In the genomic region with DNA sequence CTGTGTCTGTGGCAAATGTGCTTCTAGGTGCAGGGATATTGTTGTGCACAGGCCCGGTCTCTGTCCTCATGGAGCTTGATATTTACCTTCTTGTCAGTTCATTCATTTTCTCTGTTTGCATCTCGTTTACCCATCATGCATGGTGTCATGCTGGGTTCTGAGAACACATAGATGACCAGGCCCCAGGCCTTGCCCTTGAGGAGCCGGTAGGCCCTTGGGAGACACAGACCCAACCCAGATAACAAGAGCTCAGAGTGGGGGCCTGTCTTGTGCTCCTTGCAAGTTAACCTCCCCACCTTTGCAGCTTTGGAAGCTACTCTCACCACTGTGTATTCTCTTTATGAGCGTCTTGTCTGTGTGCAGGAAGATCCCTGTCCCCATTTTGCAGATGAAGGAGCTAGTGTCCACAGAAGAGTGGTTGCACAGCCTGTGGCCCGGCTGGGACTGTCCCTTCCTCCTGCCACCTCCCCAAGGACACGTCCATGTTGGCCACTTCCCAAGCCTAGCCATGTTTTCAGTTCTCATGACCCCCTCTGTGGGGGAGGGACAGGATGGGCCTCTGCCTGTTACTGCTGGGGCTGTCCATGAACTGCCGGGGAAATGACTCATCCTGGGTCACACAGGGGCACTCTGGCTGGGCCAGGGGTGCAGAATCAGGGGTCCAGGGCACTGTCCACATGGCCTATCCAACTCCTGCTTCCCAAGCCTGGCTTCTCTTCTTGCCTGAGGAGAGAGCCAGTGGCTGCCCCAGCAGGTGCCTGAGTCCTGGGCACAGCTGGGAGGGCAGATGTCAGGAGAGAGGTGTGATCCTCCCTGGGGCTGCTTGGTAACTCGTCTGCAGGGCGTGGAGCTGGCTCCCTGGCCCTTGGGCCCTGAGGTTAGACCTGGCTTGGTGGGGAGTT, we compare ENCODE assay signal across 9 cellular contexts. TPM values are rescaled to one million over a fixed set of nuclear protein-coding genes. Genes with fewer than 3 reads are reported as not detected.
DNase-seq lines count a peak whose midpoint lies in the region; ATAC-seq, FAIRE-seq and TF ChIP-seq lines count a peak whose summit lies in the region.
"Had no signal": no experiment of that assay in that cellular context is flagged by ENCODE, and none has a peak within 500 bp of the region (broad histone marks: within the 10 kb centered on the region; RNA-seq: fewer than 3 reads in every experiment).

No MANE protein-coding gene starts in this region.

- no peak for ATAC-seq in naive thymus-derived CD8-positive, alpha-beta T cell
- no peak for ATAC-seq in GM21529 (IDR thresholded peaks at IDR 0.05; ENCODE audit: unreplicated experiment)

- H3K4me1 Mint-ChIP-seq in naive thymus-derived CD8-positive, alpha-beta T cell = peaks cover 13 to 37% (median 33%) of the 10 kb centered on the region in 4 donors

- H3K9me3 ChIP-seq in BLaER1 treated with 17β-estradiol and CSF1 and Interleukin-3, amounts not matched to agents 10 nM and 100 nM (replicated peaks in 1 of 11) = no peaks in the 10 kb centered on the region
- H3K9me3 ChIP-seq in endothelial cell of umbilical vein (replicated peaks; ENCODE audit: control insufficient read depth, insufficient read depth, low read length) = no peaks in the 10 kb centered on the region

- H3K4me3 Mint-ChIP-seq in naive thymus-derived CD8-positive, alpha-beta T cell = peak overlapping the region in 2 of 10 donors; percentile 60 to 65

- CTCF ChIA-PET in endothelial cell of umbilical vein (lab: Charles Lee) = interaction anchor here (0.7 to 1.5 kb wide), 8 partner anchors 10 to 87 kb away, joined by 3 to 6 read pairs (median 4); no protein-coding TSS in a partner anchor

- DNase-seq in OCI-M1 (lab: John Stamatoyannopoulos, UW) (peak; percentile 55), endothelial cell of umbilical vein (ENCODE audit: low read depth, low spot score) (peak; percentile 63), NCI-H187 treated with DMSO at 0.1 percent for 48 hours (lab: John Stamatoyannopoulos, UW) (no peak), mucosa of gallbladder (ENCODE audit: low spot score) (no peak)
- peak in 1 of 10 donors; percentile 54 for DNase-seq in naive thymus-derived CD8-positive, alpha-beta T cell
- DNase-seq in activated CD8-positive, alpha-beta memory T cell treated with anti-CD3 and anti-CD28 coated beads, Interleukin-2, amount 50 U/mL, for 48 hours = no peak
- DNase-seq: NCI-H1417 treated with DMSO at 0.1 percent for 48 hours had no signal

- peaks cover 0 to 27% (median 4%) of the 10 kb centered on the region in 11 experiments; a peak in 8 of 22 replicates for H3K36me3 ChIP-seq in BLaER1 treated with 17β-estradiol and CSF1 and Interleukin-3, amounts not matched to agents 10 nM and 100 nM
- H3K36me3 ChIP-seq in endothelial cell of umbilical vein (ENCODE audit: control insufficient read depth in 2 of 2, extremely low read depth in 1 of 2, insufficient read depth in 2 of 2, low read length in 2 of 2) = peaks cover 0 to 2% of the 10 kb centered on the region in 2 experiments

- H4K20me1 ChIP-seq in BLaER1 treated with 17β-estradiol and CSF1 and Interleukin-3, amounts not matched to agents 10 nM and 100 nM = peaks cover 22 to 74% (median 50%) of the 10 kb centered on the region in 11 experiments; a peak in 21 of 22 replicates
- H4K20me1 ChIP-seq in endothelial cell of umbilical vein (replicated peaks; ENCODE audit: control insufficient read depth, extremely low read depth, insufficient read depth, low read length) = no peaks in the 10 kb centered on the region

- peaks cover 61 to 79% (median 69%) of the 10 kb centered on the region in 10 experiments for H3K4me1 ChIP-seq in BLaER1 treated with 17β-estradiol and CSF1 and Interleukin-3, amounts not matched to agents 10 nM and 100 nM
- peaks cover 29% of the 10 kb centered on the region for H3K4me1 ChIP-seq in endothelial cell of umbilical vein (ENCODE audit: control insufficient read depth, extremely low read depth, insufficient read depth, low read length)

- BruUV-seq in endothelial cell of umbilical vein (replicated peaks; lab: Mats Ljungman, UMichigan) = no TSS peak

- peaks cover 3% of the 10 kb centered on the region for H3K79me2 ChIP-seq in endothelial cell of umbilical vein (ENCODE audit: control insufficient read depth, insufficient read depth, low read length)

- FAIRE-seq in endothelial cell of umbilical vein (lab: Jason Lieb, UNC) = peak; percentile 76

- H3K27me3 ChIP-seq in BLaER1 treated with 17β-estradiol and CSF1 and Interleukin-3, amounts not matched to agents 10 nM and 100 nM = no peaks in the 10 kb centered on the region
- H3K27me3 ChIP-seq in endothelial cell of umbilical vein (ENCODE audit: control insufficient read depth in 2 of 2, insufficient read depth in 2 of 2, low read length in 2 of 2) = no peaks in the 10 kb centered on the region

- H3K27ac Mint-ChIP-seq in naive thymus-derived CD8-positive, alpha-beta T cell = peak overlapping the region in 6 of 10 donors; percentile 49 to 80 (median 64)

- no peaks in the 10 kb centered on the region for H3K36me3 Mint-ChIP-seq in naive thymus-derived CD8-positive, alpha-beta T cell

- no peaks in the 10 kb centered on the region for H3K27me3 Mint-ChIP-seq in naive thymus-derived CD8-positive, alpha-beta T cell

- peak overlapping the region in 6 of 10 experiments; percentile 29 to 50 (median 36); a peak in 12 of 20 replicates for H3K4me3 ChIP-seq in BLaER1 treated with 17β-estradiol and CSF1 and Interleukin-3, amounts not matched to agents 10 nM and 100 nM
- no peak overlapping the region for H3K4me3 ChIP-seq in endothelial cell of umbilical vein (replicated peaks in 1 of 3; ENCODE audit: insufficient read depth in 1 of 3, low read depth in 1 of 3, low read length in 3 of 3)

- intact Hi-C loops in endothelial cell of umbilical vein (cut with micrococcal nuclease) = no loop called here

- H3K9ac ChIP-seq in BLaER1 treated with 17β-estradiol and CSF1 and Interleukin-3, amounts not matched to agents 10 nM and 100 nM = peak overlapping the region in 10 of 11 experiments; percentile 30 to 70 (median 48); a peak in 16 of 22 replicates
- H3K9ac ChIP-seq in endothelial cell of umbilical vein (replicated peaks; ENCODE audit: extremely low read depth, insufficient read depth, low read length) = no peak overlapping the region

- no peaks in the 10 kb centered on the region for H3K9me1 ChIP-seq in endothelial cell of umbilical vein (replicated peaks; ENCODE audit: control insufficient read depth, extremely low read depth, insufficient read depth, low read length)

- peak overlapping the region; percentile 82 to 98 (median 92) for H3K4me2 ChIP-seq in BLaER1 treated with 17β-estradiol and CSF1 and Interleukin-3, amounts not matched to agents 10 nM and 100 nM
- H3K4me2 ChIP-seq in endothelial cell of umbilical vein (ENCODE audit: insufficient read depth, low read length) = no peak overlapping the region

- H3K9me3 Mint-ChIP-seq in naive thymus-derived CD8-positive, alpha-beta T cell = no peaks in the 10 kb centered on the region

- TF ChIP-seq CTCF in endothelial cell of umbilical vein (IDR thresholded peaks at IDR 0.05; ENCODE audit: extremely low read depth in 1 of 2, insufficient read depth in 1 of 2, low read depth in 1 of 2, low read length in 2 of 2) = no peak

- no peak for TF ChIP-seq POLR2A in endothelial cell of umbilical vein (IDR thresholded peaks at IDR 0.05; ENCODE audit: low read depth, low read length)

- peak overlapping the region in 10 of 11 experiments; percentile 8 to 52 (median 22); a peak in 13 of 22 replicates for H3K27ac ChIP-seq in BLaER1 treated with 17β-estradiol and CSF1 and Interleukin-3, amounts not matched to agents 10 nM and 100 nM
- H3K27ac ChIP-seq in endothelial cell of umbilical vein (ENCODE audit: insufficient read depth, low read depth, low read length) = no peak overlapping the region

- H2AFZ ChIP-seq in endothelial cell of umbilical vein (ENCODE audit: low read depth, low read length) = no peak overlapping the region

- POLR2A ChIA-PET in endothelial cell of umbilical vein (lab: Charles Lee) = no interaction called here
- POLR2A ChIA-PET in naive thymus-derived CD8-positive, alpha-beta T cell (lab: Charles Lee) = interaction anchor here (0.5 to 1.9 kb wide), 3 partner anchors 10 to 69 kb away, joined by 3 to 9 read pairs (median 6); a partner anchor contains a TSS

- dilution Hi-C loops in endothelial cell of umbilical vein (cut with MboI; ENCODE audit: extremely low pct_ligation_motif_present, low sequenced_read_pairs) = no loop called here

RNA-seq across cellular contexts. Expression of a gene that starts 3.4 kb away (rescaled TPM):
- 10.6 and 12.6 TPM in 2 replicates for total RNA-seq in endothelial cell of umbilical vein
- 7.9 and 9.7 TPM in 2 replicates for polyA plus RNA-seq in endothelial cell of umbilical vein
- polyA plus RNA-seq in endothelial cell of umbilical vein (2011; cell fraction: cytosol; rRNA removed) = 7.6 and 8.1 TPM in 2 replicates
- 12.6 and 13.7 TPM in 2 replicates for polyA plus RNA-seq in endothelial cell of umbilical vein (2011; cell fraction: nucleus; rRNA removed)
- 8.2 and 10.6 TPM in 2 replicates for polyA plus RNA-seq in endothelial cell of umbilical vein (2012)
- 15.7 and 18.5 TPM in 2 replicates for polyA minus RNA-seq in endothelial cell of umbilical vein
- polyA minus RNA-seq in endothelial cell of umbilical vein (2011; cell fraction: cytosol; rRNA and poly(A)+ RNA removed) = 9.4 TPM
- polyA minus RNA-seq in endothelial cell of umbilical vein (2011; cell fraction: nucleus; rRNA and poly(A)+ RNA removed) = 8.1 and 12.2 TPM in 2 replicates
- total RNA-seq in naive thymus-derived CD8-positive, alpha-beta T cell = 1 to 10 TPM; 1.7 TPM
- polyA plus RNA-seq in naive thymus-derived CD8-positive, alpha-beta T cell = under 1 TPM; 0.05 to 0.44 (median 0.30) TPM
- total RNA-seq in mucosa of gallbladder = 51.3 TPM

RNA-seq across cellular contexts. Expression of a gene that starts 11.1 kb away (rescaled TPM):
- total RNA-seq in endothelial cell of umbilical vein (35.5 and 41.3 TPM in 2 replicates), mucosa of gallbladder (66.3 TPM)
- 64.0 and 74.4 TPM in 2 replicates for polyA plus RNA-seq in endothelial cell of umbilical vein
- polyA plus RNA-seq in endothelial cell of umbilical vein (2011; cell fraction: cytosol; rRNA removed) = 38.1 and 38.8 TPM in 2 replicates
- 15.5 and 17.6 TPM in 2 replicates for polyA plus RNA-seq in endothelial cell of umbilical vein (2011; cell fraction: nucleus; rRNA removed)
- polyA plus RNA-seq in endothelial cell of umbilical vein (2012) = 25.5 and 32.4 TPM in 2 replicates
- polyA minus RNA-seq in endothelial cell of umbilical vein = 11.1 and 14.6 TPM in 2 replicates
- 71.5 TPM for polyA minus RNA-seq in endothelial cell of umbilical vein (2011; cell fraction: cytosol; rRNA and poly(A)+ RNA removed)
- 6.0 and 9.5 TPM in 2 replicates for polyA minus RNA-seq in endothelial cell of umbilical vein (2011; cell fraction: nucleus; rRNA and poly(A)+ RNA removed)
- 10 to 100 TPM; 94.3 to 95.7 TPM for total RNA-seq in naive thymus-derived CD8-positive, alpha-beta T cell
- 100 to 1,000 TPM; 199 to 256 (median 238) TPM for polyA plus RNA-seq in naive thymus-derived CD8-positive, alpha-beta T cell

RNA-seq across cellular contexts. Expression of a gene that starts 25.6 kb away (rescaled TPM):
- total RNA-seq in endothelial cell of umbilical vein (19.3 and 25.1 TPM in 2 replicates), mucosa of gallbladder (23.3 TPM)
- polyA plus RNA-seq in endothelial cell of umbilical vein = 11.7 and 13.2 TPM in 2 replicates
- 18.9 and 19.0 TPM in 2 replicates for polyA plus RNA-seq in endothelial cell of umbilical vein (2011; cell fraction: cytosol; rRNA removed)
- polyA plus RNA-seq in endothelial cell of umbilical vein (2011; cell fraction: nucleus; rRNA removed) = 13.6 and 16.3 TPM in 2 replicates
- polyA plus RNA-seq in endothelial cell of umbilical vein (2012) = 19.1 and 22.1 TPM in 2 replicates
- polyA minus RNA-seq in endothelial cell of umbilical vein = 14.6 and 14.7 TPM in 2 replicates
- polyA minus RNA-seq in endothelial cell of umbilical vein (2011; cell fraction: cytosol; rRNA and poly(A)+ RNA removed) = 15.8 TPM
- 6.0 and 9.0 TPM in 2 replicates for polyA minus RNA-seq in endothelial cell of umbilical vein (2011; cell fraction: nucleus; rRNA and poly(A)+ RNA removed)
- 10 to 100 TPM; 22.8 to 25.0 TPM for total RNA-seq in naive thymus-derived CD8-positive, alpha-beta T cell
- 10 to 100 TPM; 20.1 to 33.7 (median 21.7) TPM for polyA plus RNA-seq in naive thymus-derived CD8-positive, alpha-beta T cell

Comparison
In these comparisons a context has a peak if more than half of its experiments do, and no peak if none do; other contexts are left out.
1. H3K4me3 ChIP-seq: peak in BLaER1 treated with 17β-estradiol and CSF1 and Interleukin-3, amounts not matched to agents 10 nM and 100 nM (6 of 10); none in endothelial cell of umbilical vein (0 of 3).
2. DNase-seq: peak in OCI-M1 (single experiment) and endothelial cell of umbilical vein (single experiment); none in NCI-H187 treated with DMSO at 0.1 percent for 48 hours (single experiment), mucosa of gallbladder (single experiment) and activated CD8-positive, alpha-beta memory T cell treated with anti-CD3 and anti-CD28 coated beads, Interleukin-2, amount 50 U/mL, for 48 hours (single experiment).